ENCODE assay signal across 15 cellular contexts in the genomic region with DNA sequence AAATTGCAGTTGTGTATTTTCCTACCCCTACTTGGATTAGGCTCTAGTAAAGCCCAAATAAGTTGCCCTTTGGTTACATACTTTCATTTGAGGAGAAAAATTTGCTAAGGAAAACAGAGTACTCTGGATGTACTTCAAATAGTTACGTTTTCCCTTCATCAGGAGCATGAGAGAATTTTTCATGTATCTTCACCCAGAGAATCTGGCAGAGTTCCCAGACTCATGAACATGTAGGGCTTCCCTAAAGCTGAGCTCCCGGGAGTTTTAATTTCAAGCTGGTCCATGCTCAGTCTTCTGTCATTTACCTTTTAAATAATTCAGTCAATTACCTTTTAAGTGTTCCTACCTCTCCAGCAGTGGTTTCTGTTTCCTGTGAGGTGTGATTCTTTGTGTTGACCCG.
DNase-seq lines count a peak whose midpoint lies in the region; ATAC-seq and TF ChIP-seq lines count a peak whose summit lies in the region.
"Had no signal": no experiment of that assay in that cellular context is flagged by ENCODE, and none has a peak within 500 bp of the region (broad histone marks: within the 10 kb centered on the region; RNA-seq: fewer than 3 reads in every experiment).

No MANE protein-coding gene starts in this region.

- in situ Hi-C loops in astrocyte of the spinal cord (cut with HindIII; ENCODE audit: low sequenced_read_pairs): no loop called here

- H3K4me3 ChIP-seq in astrocyte of the spinal cord (ENCODE audit: low read depth, low read length): no peak overlapping the region
- H3K4me3 ChIP-seq in skeletal muscle cell (ENCODE audit: low read depth, low read length): no peak overlapping the region
- H3K4me3 ChIP-seq in right atrium auricular region: no peak overlapping the region

- TF ChIP-seq CTCF in astrocyte of the spinal cord (IDR thresholded peaks at IDR 0.05; ENCODE audit: low read depth, low read length) (no peak), right atrium auricular region (IDR thresholded peaks at IDR 0.05) (no peak)

- no peak overlapping the region for H3K27ac ChIP-seq in right atrium auricular region
- H3K27ac ChIP-seq: 22Rv1, brain microvascular endothelial cell, VCaP had no signal

- H3K36me3 ChIP-seq in right atrium auricular region: no peaks in the 10 kb centered on the region
- H3K36me3 ChIP-seq: brain microvascular endothelial cell had no signal

- no peaks in the 10 kb centered on the region for H3K27me3 ChIP-seq in right atrium auricular region
- H3K27me3 ChIP-seq: brain microvascular endothelial cell had no signal

- no peaks in the 10 kb centered on the region for H3K9me3 ChIP-seq in right atrium auricular region

- DNase-seq in DMS 273 (lab: John Stamatoyannopoulos, UW; ENCODE audit: unreplicated experiment) (peak; percentile 26), DMS 273 treated with DMSO at 0.1 percent for 48 hours (lab: John Stamatoyannopoulos, UW) (no peak), NCI-H2171 treated with DMSO at 0.1 percent for 48 hours (lab: John Stamatoyannopoulos, UW) (peak; percentile 73), astrocyte of the spinal cord (ENCODE audit: low read depth, low spot score) (peak; percentile 61), skeletal muscle cell (ENCODE audit: low read depth) (peak; percentile 49), right atrium auricular region (ENCODE audit: low spot score) (no peak)
- DNase-seq: activated effector memory CD4-positive, alpha-beta T cell treated with anti-CD3 and anti-CD28 coated beads, Interleukin-2, amount 50 U/mL, for 16 hours; brain microvascular endothelial cell; CD4-positive, alpha-beta memory T cell; effector memory CD8-positive, alpha-beta T cell; naive B cell had no signal

- H3K4me1 ChIP-seq in right atrium auricular region: no peaks in the 10 kb centered on the region

- no peak for ATAC-seq in HG03097 (IDR thresholded peaks at IDR 0.05; ENCODE audit: low FRiP score, unreplicated experiment)
- ATAC-seq in HG03135 (IDR thresholded peaks at IDR 0.05; ENCODE audit: unreplicated experiment): no peak
- ATAC-seq: effector memory CD8-positive, alpha-beta T cell had no signal

Comparison
In these comparisons a context has a peak if more than half of its experiments do, and no peak if none do; other contexts are left out.
1. DNase-seq: peak in DMS 273 (single experiment), NCI-H2171 treated with DMSO at 0.1 percent for 48 hours (single experiment), astrocyte of the spinal cord (single experiment) and skeletal muscle cell (single experiment); none in DMS 273 treated with DMSO at 0.1 percent for 48 hours (single experiment) and right atrium auricular region (single experiment).